1 cellular context compared by ENCODE assay signal in the genomic region with DNA sequence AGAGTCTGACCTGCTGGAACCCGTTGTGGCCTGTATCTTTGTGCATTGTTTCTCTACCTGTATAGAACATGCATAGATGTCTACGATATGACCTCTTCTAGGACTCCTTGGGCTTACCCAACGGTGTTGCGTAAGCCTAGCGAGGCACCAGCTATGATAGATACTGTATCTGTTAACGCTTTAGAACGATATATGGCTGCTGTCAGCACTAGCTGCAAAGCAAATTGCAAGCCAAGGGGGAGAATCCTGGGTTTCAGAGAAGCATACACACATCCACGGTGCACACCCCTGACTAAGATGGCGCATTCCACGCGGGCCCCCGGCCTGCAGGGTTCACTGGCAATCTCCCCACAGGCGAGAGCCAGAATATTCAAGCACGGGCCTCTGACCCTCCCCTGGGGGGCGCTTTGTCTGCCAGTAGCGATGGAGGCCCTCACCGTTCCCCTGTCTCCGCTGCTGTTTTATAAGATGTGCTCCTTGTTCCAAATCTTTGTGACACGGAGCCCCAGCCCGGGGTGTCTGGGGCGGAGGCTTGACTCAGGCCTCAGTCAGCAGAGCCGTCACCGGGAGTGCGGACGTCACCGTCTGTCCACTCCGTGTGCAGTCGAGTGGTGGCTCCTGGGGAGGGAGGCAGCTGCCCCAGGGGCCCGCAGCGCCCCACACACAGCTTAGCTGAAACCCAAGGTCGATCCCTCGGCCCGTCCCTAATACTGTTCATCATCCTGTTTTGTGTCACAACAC.
TF ChIP-seq lines count a peak whose summit lies in the region.

No MANE protein-coding gene starts in this region.

TF ChIP-seq in HepG2, 621 proteins besides CTCF, POLR2A, EP300 and RAD21:
- TF ChIP-seq RBFOX2 (IDR thresholded peaks at IDR 0.05; ENCODE audit: low read depth, low read length) (0 out of 2 replicates have a peak, but pooled peaks have one; percentile 25), PITX1 (CRISPR knock-in tag; IDR thresholded peaks at IDR 0.05) (no peak), NKX3-1 (CRISPR knock-in tag; IDR thresholded peaks at IDR 0.05) (no peak), MYNN (CRISPR knock-in tag; IDR thresholded peaks at IDR 0.05; ENCODE audit: low read depth) (no peak), ZNF879 (CRISPR knock-in tag; IDR thresholded peaks at IDR 0.05) (no peak), AGO2 (optimal IDR thresholded peaks at IDR 0.05; ENCODE audit: low read depth, low read length) (peak; percentile 81), HMG20A (CRISPR knock-in tag; IDR thresholded peaks at IDR 0.05; ENCODE audit: borderline replicate concordance) (no peak), CBX5 (CRISPR knock-in tag; IDR thresholded peaks at IDR 0.05; ENCODE audit: borderline replicate concordance) (no peak), ZBTB42 (CRISPR knock-in tag; IDR thresholded peaks at IDR 0.05) (no peak), MYPOP (CRISPR knock-in tag; IDR thresholded peaks at IDR 0.05) (no peak), ZNF136 (CRISPR knock-in tag; IDR thresholded peaks at IDR 0.05; ENCODE audit: low read depth) (no peak), ZBTB33 (CRISPR knock-in tag; IDR thresholded peaks at IDR 0.05) (peak; percentile 97), BHLHE40 (IDR thresholded peaks at IDR 0.05; ENCODE audit: low read length) (no peak), ATF1 (CRISPR knock-in tag; IDR thresholded peaks at IDR 0.05) (no peak), RBM22 (optimal IDR thresholded peaks at IDR 0.05; ENCODE audit: low read length) (peak; percentile 74), ZBTB38 (CRISPR knock-in tag; IDR thresholded peaks at IDR 0.05) (peak; percentile 94), SMAD3 (CRISPR knock-in tag; IDR thresholded peaks at IDR 0.05) (no peak), ZNF382 (CRISPR knock-in tag; IDR thresholded peaks at IDR 0.05; ENCODE audit: borderline replicate concordance) (no peak), REPIN1 (CRISPR knock-in tag; IDR thresholded peaks at IDR 0.05; ENCODE audit: borderline replicate concordance, low read depth) (no peak), HDAC6 (IDR thresholded peaks at IDR 0.05; ENCODE audit: low read depth, low read length) (no peak), CEBPG (CRISPR knock-in tag; IDR thresholded peaks at IDR 0.05) (peak; percentile 87), ZFP41 (CRISPR knock-in tag; IDR thresholded peaks at IDR 0.05; ENCODE audit: borderline replicate concordance) (no peak), DMAP1 (CRISPR knock-in tag; IDR thresholded peaks at IDR 0.05) (no peak), ZFP82 (CRISPR knock-in tag; IDR thresholded peaks at IDR 0.05; ENCODE audit: borderline replicate concordance) (no peak), CEBPB (IDR thresholded peaks at IDR 0.05; ENCODE audit: borderline replicate concordance, low read depth, low read length) (peak; percentile 94), ZNF749 (CRISPR knock-in tag; IDR thresholded peaks at IDR 0.05; ENCODE audit: borderline replicate concordance) (no peak), CREB1 (IDR thresholded peaks at IDR 0.05) (no peak), CREB1 (CRISPR knock-in tag; IDR thresholded peaks at IDR 0.05) (no peak)
- TF ChIP-seq, protein P1, sequence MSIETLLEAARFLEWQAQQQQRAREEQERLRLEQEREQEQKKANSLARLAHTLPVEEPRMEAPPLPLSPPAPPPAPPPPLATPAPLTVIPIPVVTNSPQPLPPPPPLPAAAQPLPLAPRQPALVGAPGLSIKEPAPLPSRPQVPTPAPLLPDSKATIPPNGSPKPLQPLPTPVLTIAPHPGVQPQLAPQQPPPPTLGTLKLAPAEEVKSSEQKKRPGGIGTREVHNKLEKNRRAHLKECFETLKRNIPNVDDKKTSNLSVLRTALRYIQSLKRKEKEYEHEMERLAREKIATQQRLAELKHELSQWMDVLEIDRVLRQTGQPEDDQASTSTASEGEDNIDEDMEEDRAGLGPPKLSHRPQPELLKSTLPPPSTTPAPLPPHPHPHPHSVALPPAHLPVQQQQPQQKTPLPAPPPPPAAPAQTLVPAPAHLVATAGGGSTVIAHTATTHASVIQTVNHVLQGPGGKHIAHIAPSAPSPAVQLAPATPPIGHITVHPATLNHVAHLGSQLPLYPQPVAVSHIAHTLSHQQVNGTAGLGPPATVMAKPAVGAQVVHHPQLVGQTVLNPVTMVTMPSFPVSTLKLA (IDR thresholded peaks at IDR 0.05): no peak
- TF ChIP-seq, protein P2, sequence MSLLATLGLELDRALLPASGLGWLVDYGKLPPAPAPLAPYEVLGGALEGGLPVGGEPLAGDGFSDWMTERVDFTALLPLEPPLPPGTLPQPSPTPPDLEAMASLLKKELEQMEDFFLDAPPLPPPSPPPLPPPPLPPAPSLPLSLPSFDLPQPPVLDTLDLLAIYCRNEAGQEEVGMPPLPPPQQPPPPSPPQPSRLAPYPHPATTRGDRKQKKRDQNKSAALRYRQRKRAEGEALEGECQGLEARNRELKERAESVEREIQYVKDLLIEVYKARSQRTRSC (CRISPR knock-in tag; IDR thresholded peaks at IDR 0.05; ENCODE audit: low read depth): no peak
- TF ChIP-seq, protein P3, sequence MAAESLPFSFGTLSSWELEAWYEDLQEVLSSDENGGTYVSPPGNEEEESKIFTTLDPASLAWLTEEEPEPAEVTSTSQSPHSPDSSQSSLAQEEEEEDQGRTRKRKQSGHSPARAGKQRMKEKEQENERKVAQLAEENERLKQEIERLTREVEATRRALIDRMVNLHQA (CRISPR knock-in tag; IDR thresholded peaks at IDR 0.05): no peak
- TF ChIP-seq, protein P4, sequence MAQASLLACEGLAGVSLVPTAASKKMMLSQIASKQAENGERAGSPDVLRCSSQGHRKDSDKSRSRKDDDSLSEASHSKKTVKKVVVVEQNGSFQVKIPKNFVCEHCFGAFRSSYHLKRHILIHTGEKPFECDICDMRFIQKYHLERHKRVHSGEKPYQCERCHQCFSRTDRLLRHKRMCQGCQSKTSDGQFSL (CRISPR knock-in tag; IDR thresholded peaks at IDR 0.05): no peak; the same call in 1 of the 2 replicates
